Comparison of ENCODE assay signal across 14 cellular contexts in the genomic region with DNA sequence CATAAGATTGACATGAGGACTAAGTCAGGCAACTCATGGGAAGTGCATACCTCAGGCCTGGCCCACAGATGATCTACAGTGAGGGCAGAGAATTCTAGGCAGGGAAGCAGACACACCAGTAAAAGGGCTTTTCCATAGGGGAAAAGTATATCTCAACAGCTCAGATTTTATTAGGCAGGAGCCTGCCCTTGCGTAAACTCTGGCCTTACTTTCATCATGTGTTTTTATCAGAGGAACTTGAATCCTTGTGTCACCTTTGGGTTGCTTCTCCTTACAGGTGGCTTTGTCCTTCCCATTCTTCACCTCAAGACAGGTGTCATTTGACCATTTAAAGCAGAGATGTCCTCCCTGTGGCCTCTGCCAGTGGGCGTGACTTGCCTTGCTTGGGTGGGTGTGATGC.
DNase-seq lines count a peak whose midpoint lies in the region; ATAC-seq, FAIRE-seq and TF ChIP-seq lines count a peak whose summit lies in the region.
"Had no signal": no experiment of that assay in that cellular context is flagged by ENCODE, and none has a peak within 500 bp of the region (broad histone marks: within the 10 kb centered on the region; RNA-seq: fewer than 3 reads in every experiment).

No MANE protein-coding gene starts in this region.

- POLR2A ChIA-PET in K562 (lab: Yijun Ruan, JAX), result no interaction called here
- POLR2A ChIA-PET in A673 (lab: Charles Lee; ENCODE audit: low non-redundant PET), result no interaction called here

- H3K27ac Mint-ChIP-seq in activated naive CD4-positive, alpha-beta T cell treated with anti-CD3 and anti-CD28 coated beads, Interleukin-2, amount 50 U/mL, for 24 hours, result no peak overlapping the region
- H3K27ac Mint-ChIP-seq in nephron progenitor cell, result peak overlapping the region; percentile 93

- no peak for TF ChIP-seq RAD21 in K562 (CRISPR knock-in tag; conservative IDR thresholded peaks at IDR 0.05 in 1 of 2, IDR thresholded peaks at IDR 0.05 in 1 of 2)

- no peak for DNase-seq in activated naive CD4-positive, alpha-beta T cell treated with anti-CD3 and anti-CD28 coated beads, Interleukin-2, amount 50 U/mL, for 16 hours
- no peak for DNase-seq in K562 (ENCODE audit: extremely low read depth in 1 of 4, low spot score in 3 of 4)
- no peak for DNase-seq in nephron progenitor cell
- DNase-seq in A673 (ENCODE audit: low spot score), result no peak
- no peak for DNase-seq in posterior cingulate gyrus
- no peak for DNase-seq in HAP-1 (ENCODE audit: low spot score in 2 of 2)
- DNase-seq: AML-193; CD8-positive, alpha-beta memory T cell; DMS53; GM23248 had no signal

- peaks cover 27% of the 10 kb centered on the region for H3K4me1 Mint-ChIP-seq in activated naive CD4-positive, alpha-beta T cell treated with anti-CD3 and anti-CD28 coated beads, Interleukin-2, amount 50 U/mL, for 24 hours
- H3K4me1 Mint-ChIP-seq in nephron progenitor cell, result peaks cover 78% of the 10 kb centered on the region

- TF ChIP-seq CTCF in K562 (IDR thresholded peaks at IDR 0.05 in 2 of 3, conservative IDR thresholded peaks at IDR 0.05 in 1 of 3; ENCODE audit: insufficient read depth in 2 of 3, low read depth in 1 of 3, low read length in 3 of 3) (no peak), nephron progenitor cell (IDR thresholded peaks at IDR 0.05) (no peak), A673 (conservative IDR thresholded peaks at IDR 0.05; ENCODE audit: low read depth, low read length) (no peak)

- no peaks in the 10 kb centered on the region for H3K27me3 Mint-ChIP-seq in activated naive CD4-positive, alpha-beta T cell treated with anti-CD3 and anti-CD28 coated beads, Interleukin-2, amount 50 U/mL, for 24 hours
- H3K27me3 Mint-ChIP-seq in nephron progenitor cell (ENCODE audit: low read depth, poor library complexity), result peaks cover 7% of the 10 kb centered on the region
- H3K27me3 Mint-ChIP-seq: CD8-positive, alpha-beta memory T cell had no signal

- H3K9me3 Mint-ChIP-seq in activated naive CD4-positive, alpha-beta T cell treated with anti-CD3 and anti-CD28 coated beads, Interleukin-2, amount 50 U/mL, for 24 hours, result no peaks in the 10 kb centered on the region
- peaks cover 40% of the 10 kb centered on the region for H3K9me3 Mint-ChIP-seq in nephron progenitor cell

- intact Hi-C loops in K562 (cut with micrococcal nuclease), result no loop called here
- intact Hi-C loops in A673 (cut with micrococcal nuclease; ENCODE audit: unreplicated experiment), result no loop called here
- intact Hi-C loops in posterior cingulate gyrus (cut with DNase I), result no loop called here

- H3K27me3 ChIP-seq in K562 (ENCODE audit: control insufficient read depth in 2 of 2, insufficient read depth in 2 of 2, low read length in 2 of 2), result no peaks in the 10 kb centered on the region
- H3K27me3 ChIP-seq in A673 (replicated peaks; ENCODE audit: insufficient read depth, low read depth, low read length, poor library complexity), result no peaks in the 10 kb centered on the region
- H3K27me3 ChIP-seq in HAP-1 (ENCODE audit: low read depth), result no peaks in the 10 kb centered on the region
- H3K27me3 ChIP-seq: BLaER1 had no signal

- H3K9ac ChIP-seq in K562 (ENCODE audit: insufficient read depth in 1 of 2, low read depth in 2 of 2, low read length in 2 of 2), result no peak overlapping the region
- H3K9ac ChIP-seq: BLaER1, GM23248 had no signal

- TF ChIP-seq POLR2A in K562 (conservative IDR thresholded peaks at IDR 0.05), result no peak

- FAIRE-seq in K562 (lab: Jason Lieb, UNC), result no peak
- FAIRE-seq: H54 had no signal

- no peak for ATAC-seq in K562

- H3K36me3 ChIP-seq in K562 (ENCODE audit: control insufficient read depth, insufficient read depth, low read length) (no peaks in the 10 kb centered on the region), A673 (ENCODE audit: insufficient read depth, low read length, poor library complexity, severe bottlenecking) (peaks cover 3% of the 10 kb centered on the region), HAP-1 (replicated peaks) (no peaks in the 10 kb centered on the region)

- BruUV-seq in K562 (replicated peaks; lab: Mats Ljungman, UMichigan), result no TSS peak
- BruUV-seq in A673 (replicated peaks; lab: Mats Ljungman, UMichigan), result no TSS peak

- H3K4me3 Mint-ChIP-seq in activated naive CD4-positive, alpha-beta T cell treated with anti-CD3 and anti-CD28 coated beads, Interleukin-2, amount 50 U/mL, for 24 hours, result peak overlapping the region; percentile 12
- H3K4me3 Mint-ChIP-seq in nephron progenitor cell, result no peak overlapping the region
- H3K4me3 Mint-ChIP-seq: CD8-positive, alpha-beta memory T cell had no signal

- no peak for TF ChIP-seq EP300 in K562 (IDR thresholded peaks at IDR 0.05; ENCODE audit: low read length)

- H2AFZ ChIP-seq in K562 (ENCODE audit: low read depth, low read length), result no peak overlapping the region
- H2AFZ ChIP-seq: GM23248 had no signal

- H4K20me1 ChIP-seq in K562 (replicated peaks; ENCODE audit: control insufficient read depth, insufficient read depth, low read length), result no peaks in the 10 kb centered on the region

- H3K4me1 ChIP-seq in K562 (replicated peaks in 1 of 2; ENCODE audit: control insufficient read depth in 2 of 2, insufficient read depth in 2 of 2, low read length in 2 of 2), result peaks cover 4 to 6% of the 10 kb centered on the region in 2 experiments; a peak in 4 of 5 replicates
- H3K4me1 ChIP-seq in A673 (ENCODE audit: insufficient read depth, low read length, poor library complexity, severe bottlenecking), result no peaks in the 10 kb centered on the region
- H3K4me1 ChIP-seq in HAP-1, result no peaks in the 10 kb centered on the region
- H3K4me1 ChIP-seq: BLaER1 had no signal

- in situ Hi-C loops in K562 (cut with MboI) (no loop called here), HAP-1 (cut with MboI; ENCODE audit: low sequenced_read_pairs) (no loop called here)

- WGBS in K562 (ENCODE audit: insufficient coverage, low coverage, missing lambda C conversion rate), result 80% methylated on average over 2 of the region's 2 CpGs

- H3K4me2 ChIP-seq in K562 (ENCODE audit: insufficient read depth, low read length), result no peak overlapping the region
- H3K4me2 ChIP-seq: BLaER1 had no signal

- H3K27ac ChIP-seq in K562 (ENCODE audit: extremely low read depth, low read depth, low read length) (no peak overlapping the region), A673 (ENCODE audit: low read depth, low read length, poor library complexity, severe bottlenecking) (no peak overlapping the region)
- H3K27ac ChIP-seq: 22Rv1, BLaER1, GM23248 had no signal

- peaks cover 14% of the 10 kb centered on the region for H3K79me2 ChIP-seq in K562 (ENCODE audit: control insufficient read depth, insufficient read depth, low read length)

- peaks cover 30% of the 10 kb centered on the region for H3K36me3 Mint-ChIP-seq in activated naive CD4-positive, alpha-beta T cell treated with anti-CD3 and anti-CD28 coated beads, Interleukin-2, amount 50 U/mL, for 24 hours
- peaks cover 56% of the 10 kb centered on the region for H3K36me3 Mint-ChIP-seq in nephron progenitor cell (ENCODE audit: low read depth)

- H3K9me3 ChIP-seq in K562 (replicated peaks; ENCODE audit: control insufficient read depth, insufficient read depth, low read depth, low read length), result no peaks in the 10 kb centered on the region
- H3K9me3 ChIP-seq in A673 (ENCODE audit: low read depth, low read length, poor library complexity, severe bottlenecking), result peaks cover 6% of the 10 kb centered on the region
- H3K9me3 ChIP-seq in HAP-1, result peaks cover 8% of the 10 kb centered on the region; the same call in 1 of the 2 replicates

- H3K9me1 ChIP-seq in K562 (ENCODE audit: control insufficient read depth, insufficient read depth, low read length), result no peaks in the 10 kb centered on the region

- CTCF ChIA-PET in K562 (lab: Yijun Ruan, JAX; ENCODE audit: low intra/inter-chr PET ratio), result no interaction called here
- CTCF ChIA-PET in A673 (lab: Charles Lee), result no interaction called here

- H3K4me3 ChIP-seq in K562 (no peak overlapping the region), A673 (ENCODE audit: low read depth, low read length, poor library complexity, severe bottlenecking) (no peak overlapping the region), HAP-1 (no peak overlapping the region)
- H3K4me3 ChIP-seq: BLaER1, GM23248 had no signal

TF ChIP-seq in K562, 482 proteins besides CTCF, POLR2A, EP300 and RAD21 (continues in another document):
- no peak for TF ChIP-seq RBM22 (IDR thresholded peaks at IDR 0.05; ENCODE audit: low read depth, low read length, poor library complexity, severe bottlenecking)
- TF ChIP-seq, protein P1, sequence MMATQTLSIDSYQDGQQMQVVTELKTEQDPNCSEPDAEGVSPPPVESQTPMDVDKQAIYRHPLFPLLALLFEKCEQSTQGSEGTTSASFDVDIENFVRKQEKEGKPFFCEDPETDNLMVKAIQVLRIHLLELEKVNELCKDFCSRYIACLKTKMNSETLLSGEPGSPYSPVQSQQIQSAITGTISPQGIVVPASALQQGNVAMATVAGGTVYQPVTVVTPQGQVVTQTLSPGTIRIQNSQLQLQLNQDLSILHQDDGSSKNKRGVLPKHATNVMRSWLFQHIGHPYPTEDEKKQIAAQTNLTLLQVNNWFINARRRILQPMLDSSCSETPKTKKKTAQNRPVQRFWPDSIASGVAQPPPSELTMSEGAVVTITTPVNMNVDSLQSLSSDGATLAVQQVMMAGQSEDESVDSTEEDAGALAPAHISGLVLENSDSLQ (IDR thresholded peaks at IDR 0.05), result peak; percentile 46; the same call in 1 of the 2 replicates
- TF ChIP-seq IRF2 (CRISPR knock-in tag; IDR thresholded peaks at IDR 0.05), result no peak
- TF ChIP-seq, protein P2, sequence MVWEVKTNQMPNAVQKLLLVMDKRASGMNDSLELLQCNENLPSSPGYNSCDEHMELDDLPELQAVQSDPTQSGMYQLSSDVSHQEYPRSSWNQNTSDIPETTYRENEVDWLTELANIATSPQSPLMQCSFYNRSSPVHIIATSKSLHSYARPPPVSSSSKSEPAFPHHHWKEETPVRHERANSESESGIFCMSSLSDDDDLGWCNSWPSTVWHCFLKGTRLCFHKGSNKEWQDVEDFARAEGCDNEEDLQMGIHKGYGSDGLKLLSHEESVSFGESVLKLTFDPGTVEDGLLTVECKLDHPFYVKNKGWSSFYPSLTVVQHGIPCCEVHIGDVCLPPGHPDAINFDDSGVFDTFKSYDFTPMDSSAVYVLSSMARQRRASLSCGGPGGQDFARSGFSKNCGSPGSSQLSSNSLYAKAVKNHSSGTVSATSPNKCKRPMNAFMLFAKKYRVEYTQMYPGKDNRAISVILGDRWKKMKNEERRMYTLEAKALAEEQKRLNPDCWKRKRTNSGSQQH (CRISPR knock-in tag; IDR thresholded peaks at IDR 0.05), result no peak
- no peak for TF ChIP-seq HMG20B (CRISPR knock-in tag; IDR thresholded peaks at IDR 0.05)
- TF ChIP-seq RFX7 (CRISPR knock-in tag; IDR thresholded peaks at IDR 0.05), result no peak
- no peak; the same call in 1 of the 2 replicates for TF ChIP-seq CEBPG (CRISPR knock-in tag; IDR thresholded peaks at IDR 0.05)
- TF ChIP-seq CEBPG (tag; conservative IDR thresholded peaks at IDR 0.05 in 1 of 2, IDR thresholded peaks at IDR 0.05 in 1 of 2), result peak in 1 of 2 experiments; percentile 62; a peak in 2 of 4 replicates
- no peak for TF ChIP-seq NCOA6 (IDR thresholded peaks at IDR 0.05)
